1 cellular context compared by ENCODE assay signal in the genomic region with DNA sequence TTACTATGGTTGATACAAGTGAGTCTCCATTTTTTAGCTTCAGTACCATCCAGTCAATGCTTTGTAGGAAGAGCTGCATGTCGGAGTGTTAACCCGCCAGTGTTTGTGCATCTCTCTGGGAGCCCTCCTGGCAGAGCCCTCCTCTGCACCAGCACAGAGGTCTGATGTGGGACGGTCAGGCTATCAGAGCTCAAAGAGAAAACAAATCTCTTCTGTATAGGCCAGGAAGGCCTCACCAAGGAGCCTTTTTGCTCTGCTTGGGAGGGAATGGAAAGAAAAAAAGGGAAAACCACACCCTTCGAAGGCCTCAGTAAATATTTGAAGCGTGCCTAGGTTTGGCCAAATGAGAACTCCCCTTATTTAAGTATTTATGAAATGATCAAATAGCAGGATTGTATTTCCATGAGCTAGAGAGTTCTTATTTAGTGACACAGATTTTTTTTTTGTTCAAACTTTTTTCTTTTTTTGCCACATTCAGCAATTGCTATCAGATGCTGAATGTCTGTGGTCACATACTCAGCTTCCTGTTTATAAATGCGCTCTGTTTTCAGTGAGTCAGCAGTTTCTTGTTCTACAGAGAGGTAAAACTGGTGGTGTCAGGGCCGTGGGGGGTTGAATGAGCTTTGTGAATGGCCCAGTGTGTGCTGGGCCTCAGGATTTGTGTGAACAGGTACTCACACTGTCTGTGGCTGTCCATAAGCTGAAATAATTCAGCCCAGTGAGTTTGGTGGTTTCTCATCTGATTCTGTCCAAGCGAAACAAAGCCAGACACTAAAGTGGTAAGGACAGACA.
TF ChIP-seq lines count a peak whose summit lies in the region.

No MANE protein-coding gene starts in this region.

TF ChIP-seq in K562, 482 proteins besides CTCF, POLR2A, EP300 and RAD21 (continued from another document and continues in another):
- TF ChIP-seq, protein P1, sequence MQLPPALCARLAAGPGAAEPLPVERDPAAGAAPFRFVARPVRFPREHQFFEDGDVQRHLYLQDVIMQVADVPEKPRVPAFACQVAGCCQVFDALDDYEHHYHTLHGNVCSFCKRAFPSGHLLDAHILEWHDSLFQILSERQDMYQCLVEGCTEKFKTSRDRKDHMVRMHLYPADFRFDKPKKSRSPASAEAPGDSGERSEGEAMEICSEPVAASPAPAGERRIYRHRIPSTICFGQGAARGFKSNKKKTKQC (CRISPR knock-in tag; IDR thresholded peaks at IDR 0.05), result no peak
- TF ChIP-seq, protein P2, sequence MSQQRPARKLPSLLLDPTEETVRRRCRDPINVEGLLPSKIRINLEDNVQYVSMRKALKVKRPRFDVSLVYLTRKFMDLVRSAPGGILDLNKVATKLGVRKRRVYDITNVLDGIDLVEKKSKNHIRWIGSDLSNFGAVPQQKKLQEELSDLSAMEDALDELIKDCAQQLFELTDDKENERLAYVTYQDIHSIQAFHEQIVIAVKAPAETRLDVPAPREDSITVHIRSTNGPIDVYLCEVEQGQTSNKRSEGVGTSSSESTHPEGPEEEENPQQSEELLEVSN (IDR thresholded peaks at IDR 0.05; ENCODE audit: borderline replicate concordance in 1 of 2, extremely low read depth in 1 of 2, insufficient read depth in 1 of 2, insufficient read length in 1 of 2, low read depth in 1 of 2, low read length in 1 of 2, poor library complexity in 1 of 2, severe bottlenecking in 1 of 2), result no peak
- TF ChIP-seq KLF1 (tag; IDR thresholded peaks at IDR 0.05) (no peak), ZNF644 (tag; IDR thresholded peaks at IDR 0.05; ENCODE audit: low read depth) (no peak; the same call in 1 of the 2 replicates), ESRRA (IDR thresholded peaks at IDR 0.05; ENCODE audit: borderline replicate concordance, low read depth) (peak; percentile 81; the same call in 1 of the 2 replicates), NBN (IDR thresholded peaks at IDR 0.05; ENCODE audit: low read depth) (peak; percentile 67; the same call in 1 of the 2 replicates), XRCC4 (IDR thresholded peaks at IDR 0.05; ENCODE audit: extremely low read depth, insufficient read depth, insufficient read length) (no peak), ZNF586 (CRISPR knock-in tag; conservative IDR thresholded peaks at IDR 0.05) (no peak), HIVEP1 (CRISPR knock-in tag; IDR thresholded peaks at IDR 0.05) (no peak), CC2D1A (IDR thresholded peaks at IDR 0.05) (no peak), HCFC1 (IDR thresholded peaks at IDR 0.05; ENCODE audit: low read depth, low read length) (no peak), SMAD1 (IDR thresholded peaks at IDR 0.05; ENCODE audit: low read depth, low read length, partially characterized antibody) (peak; percentile 56), SREBF2 (CRISPR knock-in tag; IDR thresholded peaks at IDR 0.05) (no peak), NCOR1 (IDR thresholded peaks at IDR 0.05) (peak; percentile 78), OTX1 (CRISPR knock-in tag; IDR thresholded peaks at IDR 0.05) (no peak), TRIM24 (IDR thresholded peaks at IDR 0.05) (peak; percentile 73 to 84), MAFK (IDR thresholded peaks at IDR 0.05; ENCODE audit: low read length) (peak; percentile 99), BRCA1 (IDR thresholded peaks at IDR 0.05) (no peak), BRCA1 (CRISPR knock-in tag; IDR thresholded peaks at IDR 0.05) (no peak), FOXA1 (IDR thresholded peaks at IDR 0.05; ENCODE audit: borderline replicate concordance) (no peak), CCAR2 (IDR thresholded peaks at IDR 0.05; ENCODE audit: low read depth, low read length) (no peak), ZNF324 (CRISPR knock-in tag; IDR thresholded peaks at IDR 0.05) (no peak), MTA1 (IDR thresholded peaks at IDR 0.05; ENCODE audit: borderline replicate concordance) (peak; percentile 65; the same call in 1 of the 2 replicates)
- TF ChIP-seq, protein P3, sequence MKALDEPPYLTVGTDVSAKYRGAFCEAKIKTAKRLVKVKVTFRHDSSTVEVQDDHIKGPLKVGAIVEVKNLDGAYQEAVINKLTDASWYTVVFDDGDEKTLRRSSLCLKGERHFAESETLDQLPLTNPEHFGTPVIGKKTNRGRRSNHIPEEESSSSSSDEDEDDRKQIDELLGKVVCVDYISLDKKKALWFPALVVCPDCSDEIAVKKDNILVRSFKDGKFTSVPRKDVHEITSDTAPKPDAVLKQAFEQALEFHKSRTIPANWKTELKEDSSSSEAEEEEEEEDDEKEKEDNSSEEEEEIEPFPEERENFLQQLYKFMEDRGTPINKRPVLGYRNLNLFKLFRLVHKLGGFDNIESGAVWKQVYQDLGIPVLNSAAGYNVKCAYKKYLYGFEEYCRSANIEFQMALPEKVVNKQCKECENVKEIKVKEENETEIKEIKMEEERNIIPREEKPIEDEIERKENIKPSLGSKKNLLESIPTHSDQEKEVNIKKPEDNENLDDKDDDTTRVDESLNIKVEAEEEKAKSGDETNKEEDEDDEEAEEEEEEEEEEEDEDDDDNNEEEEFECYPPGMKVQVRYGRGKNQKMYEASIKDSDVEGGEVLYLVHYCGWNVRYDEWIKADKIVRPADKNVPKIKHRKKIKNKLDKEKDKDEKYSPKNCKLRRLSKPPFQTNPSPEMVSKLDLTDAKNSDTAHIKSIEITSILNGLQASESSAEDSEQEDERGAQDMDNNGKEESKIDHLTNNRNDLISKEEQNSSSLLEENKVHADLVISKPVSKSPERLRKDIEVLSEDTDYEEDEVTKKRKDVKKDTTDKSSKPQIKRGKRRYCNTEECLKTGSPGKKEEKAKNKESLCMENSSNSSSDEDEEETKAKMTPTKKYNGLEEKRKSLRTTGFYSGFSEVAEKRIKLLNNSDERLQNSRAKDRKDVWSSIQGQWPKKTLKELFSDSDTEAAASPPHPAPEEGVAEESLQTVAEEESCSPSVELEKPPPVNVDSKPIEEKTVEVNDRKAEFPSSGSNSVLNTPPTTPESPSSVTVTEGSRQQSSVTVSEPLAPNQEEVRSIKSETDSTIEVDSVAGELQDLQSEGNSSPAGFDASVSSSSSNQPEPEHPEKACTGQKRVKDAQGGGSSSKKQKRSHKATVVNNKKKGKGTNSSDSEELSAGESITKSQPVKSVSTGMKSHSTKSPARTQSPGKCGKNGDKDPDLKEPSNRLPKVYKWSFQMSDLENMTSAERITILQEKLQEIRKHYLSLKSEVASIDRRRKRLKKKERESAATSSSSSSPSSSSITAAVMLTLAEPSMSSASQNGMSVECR (CRISPR knock-in tag; IDR thresholded peaks at IDR 0.05), result no peak
- TF ChIP-seq, protein P4, sequence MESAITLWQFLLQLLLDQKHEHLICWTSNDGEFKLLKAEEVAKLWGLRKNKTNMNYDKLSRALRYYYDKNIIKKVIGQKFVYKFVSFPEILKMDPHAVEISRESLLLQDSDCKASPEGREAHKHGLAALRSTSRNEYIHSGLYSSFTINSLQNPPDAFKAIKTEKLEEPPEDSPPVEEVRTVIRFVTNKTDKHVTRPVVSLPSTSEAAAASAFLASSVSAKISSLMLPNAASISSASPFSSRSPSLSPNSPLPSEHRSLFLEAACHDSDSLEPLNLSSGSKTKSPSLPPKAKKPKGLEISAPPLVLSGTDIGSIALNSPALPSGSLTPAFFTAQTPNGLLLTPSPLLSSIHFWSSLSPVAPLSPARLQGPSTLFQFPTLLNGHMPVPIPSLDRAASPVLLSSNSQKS (CRISPR knock-in tag; IDR thresholded peaks at IDR 0.05), result no peak
- TF ChIP-seq, protein P5, sequence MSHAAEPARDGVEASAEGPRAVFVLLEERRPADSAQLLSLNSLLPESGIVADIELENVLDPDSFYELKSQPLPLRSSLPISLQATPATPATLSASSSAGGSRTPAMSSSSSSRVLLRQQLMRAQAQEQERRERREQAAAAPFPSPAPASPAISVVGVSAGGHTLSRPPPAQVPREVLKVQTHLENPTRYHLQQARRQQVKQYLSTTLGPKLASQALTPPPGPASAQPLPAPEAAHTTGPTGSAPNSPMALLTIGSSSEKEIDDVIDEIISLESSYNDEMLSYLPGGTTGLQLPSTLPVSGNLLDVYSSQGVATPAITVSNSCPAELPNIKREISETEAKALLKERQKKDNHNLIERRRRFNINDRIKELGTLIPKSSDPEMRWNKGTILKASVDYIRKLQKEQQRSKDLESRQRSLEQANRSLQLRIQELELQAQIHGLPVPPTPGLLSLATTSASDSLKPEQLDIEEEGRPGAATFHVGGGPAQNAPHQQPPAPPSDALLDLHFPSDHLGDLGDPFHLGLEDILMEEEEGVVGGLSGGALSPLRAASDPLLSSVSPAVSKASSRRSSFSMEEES (CRISPR knock-in tag; IDR thresholded peaks at IDR 0.05), result no peak
- TF ChIP-seq, protein P6, sequence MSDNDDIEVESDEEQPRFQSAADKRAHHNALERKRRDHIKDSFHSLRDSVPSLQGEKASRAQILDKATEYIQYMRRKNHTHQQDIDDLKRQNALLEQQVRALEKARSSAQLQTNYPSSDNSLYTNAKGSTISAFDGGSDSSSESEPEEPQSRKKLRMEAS (CRISPR knock-in tag; IDR thresholded peaks at IDR 0.05), result no peak
- TF ChIP-seq, protein P7, sequence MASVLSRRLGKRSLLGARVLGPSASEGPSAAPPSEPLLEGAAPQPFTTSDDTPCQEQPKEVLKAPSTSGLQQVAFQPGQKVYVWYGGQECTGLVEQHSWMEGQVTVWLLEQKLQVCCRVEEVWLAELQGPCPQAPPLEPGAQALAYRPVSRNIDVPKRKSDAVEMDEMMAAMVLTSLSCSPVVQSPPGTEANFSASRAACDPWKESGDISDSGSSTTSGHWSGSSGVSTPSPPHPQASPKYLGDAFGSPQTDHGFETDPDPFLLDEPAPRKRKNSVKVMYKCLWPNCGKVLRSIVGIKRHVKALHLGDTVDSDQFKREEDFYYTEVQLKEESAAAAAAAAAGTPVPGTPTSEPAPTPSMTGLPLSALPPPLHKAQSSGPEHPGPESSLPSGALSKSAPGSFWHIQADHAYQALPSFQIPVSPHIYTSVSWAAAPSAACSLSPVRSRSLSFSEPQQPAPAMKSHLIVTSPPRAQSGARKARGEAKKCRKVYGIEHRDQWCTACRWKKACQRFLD (CRISPR knock-in tag; IDR thresholded peaks at IDR 0.05), result peak; percentile 86
- TF ChIP-seq, protein P8, sequence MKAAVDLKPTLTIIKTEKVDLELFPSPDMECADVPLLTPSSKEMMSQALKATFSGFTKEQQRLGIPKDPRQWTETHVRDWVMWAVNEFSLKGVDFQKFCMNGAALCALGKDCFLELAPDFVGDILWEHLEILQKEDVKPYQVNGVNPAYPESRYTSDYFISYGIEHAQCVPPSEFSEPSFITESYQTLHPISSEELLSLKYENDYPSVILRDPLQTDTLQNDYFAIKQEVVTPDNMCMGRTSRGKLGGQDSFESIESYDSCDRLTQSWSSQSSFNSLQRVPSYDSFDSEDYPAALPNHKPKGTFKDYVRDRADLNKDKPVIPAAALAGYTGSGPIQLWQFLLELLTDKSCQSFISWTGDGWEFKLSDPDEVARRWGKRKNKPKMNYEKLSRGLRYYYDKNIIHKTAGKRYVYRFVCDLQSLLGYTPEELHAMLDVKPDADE (conservative IDR thresholded peaks at IDR 0.05; ENCODE audit: control insufficient read depth, low read depth, low read length), result no peak
- TF ChIP-seq, protein P9, sequence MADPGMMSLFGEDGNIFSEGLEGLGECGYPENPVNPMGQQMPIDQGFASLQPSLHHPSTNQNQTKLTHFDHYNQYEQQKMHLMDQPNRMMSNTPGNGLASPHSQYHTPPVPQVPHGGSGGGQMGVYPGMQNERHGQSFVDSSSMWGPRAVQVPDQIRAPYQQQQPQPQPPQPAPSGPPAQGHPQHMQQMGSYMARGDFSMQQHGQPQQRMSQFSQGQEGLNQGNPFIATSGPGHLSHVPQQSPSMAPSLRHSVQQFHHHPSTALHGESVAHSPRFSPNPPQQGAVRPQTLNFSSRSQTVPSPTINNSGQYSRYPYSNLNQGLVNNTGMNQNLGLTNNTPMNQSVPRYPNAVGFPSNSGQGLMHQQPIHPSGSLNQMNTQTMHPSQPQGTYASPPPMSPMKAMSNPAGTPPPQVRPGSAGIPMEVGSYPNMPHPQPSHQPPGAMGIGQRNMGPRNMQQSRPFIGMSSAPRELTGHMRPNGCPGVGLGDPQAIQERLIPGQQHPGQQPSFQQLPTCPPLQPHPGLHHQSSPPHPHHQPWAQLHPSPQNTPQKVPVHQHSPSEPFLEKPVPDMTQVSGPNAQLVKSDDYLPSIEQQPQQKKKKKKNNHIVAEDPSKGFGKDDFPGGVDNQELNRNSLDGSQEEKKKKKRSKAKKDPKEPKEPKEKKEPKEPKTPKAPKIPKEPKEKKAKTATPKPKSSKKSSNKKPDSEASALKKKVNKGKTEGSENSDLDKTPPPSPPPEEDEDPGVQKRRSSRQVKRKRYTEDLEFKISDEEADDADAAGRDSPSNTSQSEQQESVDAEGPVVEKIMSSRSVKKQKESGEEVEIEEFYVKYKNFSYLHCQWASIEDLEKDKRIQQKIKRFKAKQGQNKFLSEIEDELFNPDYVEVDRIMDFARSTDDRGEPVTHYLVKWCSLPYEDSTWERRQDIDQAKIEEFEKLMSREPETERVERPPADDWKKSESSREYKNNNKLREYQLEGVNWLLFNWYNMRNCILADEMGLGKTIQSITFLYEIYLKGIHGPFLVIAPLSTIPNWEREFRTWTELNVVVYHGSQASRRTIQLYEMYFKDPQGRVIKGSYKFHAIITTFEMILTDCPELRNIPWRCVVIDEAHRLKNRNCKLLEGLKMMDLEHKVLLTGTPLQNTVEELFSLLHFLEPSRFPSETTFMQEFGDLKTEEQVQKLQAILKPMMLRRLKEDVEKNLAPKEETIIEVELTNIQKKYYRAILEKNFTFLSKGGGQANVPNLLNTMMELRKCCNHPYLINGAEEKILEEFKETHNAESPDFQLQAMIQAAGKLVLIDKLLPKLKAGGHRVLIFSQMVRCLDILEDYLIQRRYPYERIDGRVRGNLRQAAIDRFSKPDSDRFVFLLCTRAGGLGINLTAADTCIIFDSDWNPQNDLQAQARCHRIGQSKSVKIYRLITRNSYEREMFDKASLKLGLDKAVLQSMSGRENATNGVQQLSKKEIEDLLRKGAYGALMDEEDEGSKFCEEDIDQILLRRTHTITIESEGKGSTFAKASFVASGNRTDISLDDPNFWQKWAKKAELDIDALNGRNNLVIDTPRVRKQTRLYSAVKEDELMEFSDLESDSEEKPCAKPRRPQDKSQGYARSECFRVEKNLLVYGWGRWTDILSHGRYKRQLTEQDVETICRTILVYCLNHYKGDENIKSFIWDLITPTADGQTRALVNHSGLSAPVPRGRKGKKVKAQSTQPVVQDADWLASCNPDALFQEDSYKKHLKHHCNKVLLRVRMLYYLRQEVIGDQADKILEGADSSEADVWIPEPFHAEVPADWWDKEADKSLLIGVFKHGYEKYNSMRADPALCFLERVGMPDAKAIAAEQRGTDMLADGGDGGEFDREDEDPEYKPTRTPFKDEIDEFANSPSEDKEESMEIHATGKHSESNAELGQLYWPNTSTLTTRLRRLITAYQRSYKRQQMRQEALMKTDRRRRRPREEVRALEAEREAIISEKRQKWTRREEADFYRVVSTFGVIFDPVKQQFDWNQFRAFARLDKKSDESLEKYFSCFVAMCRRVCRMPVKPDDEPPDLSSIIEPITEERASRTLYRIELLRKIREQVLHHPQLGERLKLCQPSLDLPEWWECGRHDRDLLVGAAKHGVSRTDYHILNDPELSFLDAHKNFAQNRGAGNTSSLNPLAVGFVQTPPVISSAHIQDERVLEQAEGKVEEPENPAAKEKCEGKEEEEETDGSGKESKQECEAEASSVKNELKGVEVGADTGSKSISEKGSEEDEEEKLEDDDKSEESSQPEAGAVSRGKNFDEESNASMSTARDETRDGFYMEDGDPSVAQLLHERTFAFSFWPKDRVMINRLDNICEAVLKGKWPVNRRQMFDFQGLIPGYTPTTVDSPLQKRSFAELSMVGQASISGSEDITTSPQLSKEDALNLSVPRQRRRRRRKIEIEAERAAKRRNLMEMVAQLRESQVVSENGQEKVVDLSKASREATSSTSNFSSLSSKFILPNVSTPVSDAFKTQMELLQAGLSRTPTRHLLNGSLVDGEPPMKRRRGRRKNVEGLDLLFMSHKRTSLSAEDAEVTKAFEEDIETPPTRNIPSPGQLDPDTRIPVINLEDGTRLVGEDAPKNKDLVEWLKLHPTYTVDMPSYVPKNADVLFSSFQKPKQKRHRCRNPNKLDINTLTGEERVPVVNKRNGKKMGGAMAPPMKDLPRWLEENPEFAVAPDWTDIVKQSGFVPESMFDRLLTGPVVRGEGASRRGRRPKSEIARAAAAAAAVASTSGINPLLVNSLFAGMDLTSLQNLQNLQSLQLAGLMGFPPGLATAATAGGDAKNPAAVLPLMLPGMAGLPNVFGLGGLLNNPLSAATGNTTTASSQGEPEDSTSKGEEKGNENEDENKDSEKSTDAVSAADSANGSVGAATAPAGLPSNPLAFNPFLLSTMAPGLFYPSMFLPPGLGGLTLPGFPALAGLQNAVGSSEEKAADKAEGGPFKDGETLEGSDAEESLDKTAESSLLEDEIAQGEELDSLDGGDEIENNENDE (IDR thresholded peaks at IDR 0.05; ENCODE audit: low read depth, low read length), result no peak
